Comparison of ENCODE assay signal across 23 cellular contexts in genomic region chr18:60656563-60656962, GRCh38.
DNase-seq lines count a peak whose midpoint lies in the region; ATAC-seq and TF ChIP-seq lines count a peak whose summit lies in the region.
"Had no signal": no experiment of that assay in that cellular context is flagged by ENCODE, and none has a peak within 500 bp of the region (broad histone marks: within the 10 kb centered on the region; RNA-seq: fewer than 3 reads in every experiment).

No MANE protein-coding gene starts in this region.

- peak; percentile 17 for ATAC-seq in mucosa of descending colon
- ATAC-seq: activated CD8-positive, alpha-beta T cell treated with anti-CD3 and anti-CD28 coated beads for 36 hours; GM12878 had no signal

- H3K4me2 ChIP-seq in Loucy (ENCODE audit: low read depth, low read length, poor library complexity, severe bottlenecking), result peak overlapping the region; percentile 21

- no peaks in the 10 kb centered on the region for H4K20me1 ChIP-seq in Loucy (ENCODE audit: insufficient read depth, low read length, poor library complexity, severe bottlenecking)

- TF ChIP-seq CTCF in Loucy (conservative IDR thresholded peaks at IDR 0.05; ENCODE audit: low read length), result no peak
- no peak for TF ChIP-seq CTCF in mucosa of descending colon (IDR thresholded peaks at IDR 0.05)

- no peak overlapping the region for H3K9ac ChIP-seq in Loucy (ENCODE audit: low read depth, low read length, poor library complexity, severe bottlenecking)

- no peak overlapping the region for H2AFZ ChIP-seq in Loucy (ENCODE audit: low read length)

- intact Hi-C loops in mucosa of descending colon (cut with DNase I, micrococcal nuclease), result no loop called here

- DNase-seq in GDM1 (lab: John Stamatoyannopoulos, UW), result peak; percentile 62
- DNase-seq in OCI-M1 (lab: John Stamatoyannopoulos, UW), result peak; percentile 93
- DNase-seq in mucosa of descending colon, result no peak
- no peak for DNase-seq in erythroblast (lab: John Stamatoyannopoulos, UW)
- DNase-seq in NK-92 (lab: John Stamatoyannopoulos, UW; ENCODE audit: unreplicated experiment), result no peak
- DNase-seq in stimulated activated CD4-positive, alpha-beta T cell treated with anti-CD3 and anti-CD28 coated beads, Interleukin-15, amount 100 ng/mL, for 24 hours, result no peak
- DNase-seq in stimulated activated CD4-positive, alpha-beta T cell treated with anti-CD3 and anti-CD28 coated beads, Interleukin-4, amount 100 ng/mL, for 4 hours, result no peak
- DNase-seq: activated CD8-positive, alpha-beta T cell treated with anti-CD3 and anti-CD28 coated beads for 36 hours; activated naive CD4-positive, alpha-beta T cell treated with Interleukin-2 at 50 U/mL for 16 hours; activated T-cell treated with anti-CD3 and anti-CD28 coated beads, Interleukin-2, amount 50 U/mL, for 24 hours; amygdala; CD4-positive, CD25-positive, alpha-beta regulatory T cell; DMS153; foreskin melanocyte; KG1; NCI-H1417; NCI-H2107; NCI-H510A treated with DMSO at 0.1 percent for 48 hours; uterus had no signal

- H3K9me3 ChIP-seq in Loucy (ENCODE audit: insufficient read depth, low read depth, low read length), result no peaks in the 10 kb centered on the region
- no peaks in the 10 kb centered on the region for H3K9me3 ChIP-seq in mucosa of descending colon
- H3K9me3 ChIP-seq: right atrium auricular region, SJSA1, uterus had no signal

- H3F3A ChIP-seq in Loucy (ENCODE audit: low read depth), result no peaks in the 10 kb centered on the region

- H3K4me3 ChIP-seq in Loucy (ENCODE audit: low read length, poor library complexity, severe bottlenecking) (no peak overlapping the region), mucosa of descending colon (no peak overlapping the region)
- H3K4me3 ChIP-seq: GM12878, right atrium auricular region, SJSA1, uterus had no signal

- no peaks in the 10 kb centered on the region for H3K9me2 ChIP-seq in Loucy (replicated peaks; ENCODE audit: low read depth, low read length)

- H3K27me3 ChIP-seq in Loucy (ENCODE audit: insufficient read depth, low read length, poor library complexity, severe bottlenecking), result no peaks in the 10 kb centered on the region
- H3K27me3 ChIP-seq: right atrium auricular region, SJSA1, uterus had no signal

- H3K4me1 ChIP-seq in Loucy (ENCODE audit: insufficient read depth, low read length, poor library complexity, severe bottlenecking) (no peaks in the 10 kb centered on the region), mucosa of descending colon (ENCODE audit: low read depth) (no peaks in the 10 kb centered on the region)
- H3K4me1 ChIP-seq: right atrium auricular region, SJSA1, uterus had no signal

- no peaks in the 10 kb centered on the region for H3K79me2 ChIP-seq in Loucy (ENCODE audit: insufficient read depth, low read length)

- no peak for TF ChIP-seq POLR2A in erythroblast (IDR thresholded peaks at IDR 0.05; ENCODE audit: low read length)

- H3K36me3 ChIP-seq in Loucy (ENCODE audit: insufficient read depth, low read length) (no peaks in the 10 kb centered on the region), mucosa of descending colon (ENCODE audit: low read depth) (no peaks in the 10 kb centered on the region)
- H3K36me3 ChIP-seq: right atrium auricular region, SJSA1, uterus had no signal

Comparison
In these comparisons a context has a peak if more than half of its experiments do, and no peak if none do; other contexts are left out.
1. DNase-seq: peak in GDM1 (single experiment) and OCI-M1 (single experiment); none in mucosa of descending colon (0 of 3), erythroblast (0 of 2), NK-92 (single experiment), stimulated activated CD4-positive, alpha-beta T cell treated with anti-CD3 and anti-CD28 coated beads, Interleukin-15, amount 100 ng/mL, for 24 hours (single experiment) and stimulated activated CD4-positive, alpha-beta T cell treated with anti-CD3 and anti-CD28 coated beads, Interleukin-4, amount 100 ng/mL, for 4 hours (0 of 2).